ENCODE assay signal across 19 cellular contexts in genomic region chr3:175358935-175359334, GRCh38.
A peak's percentile ranks its signal among the peaks of the same experiment; 100 is the strongest.
DNase-seq lines count a peak whose midpoint lies in the region; ATAC-seq, FAIRE-seq and TF ChIP-seq lines count a peak whose summit lies in the region.
"Had no signal": no experiment of that assay in that cellular context is flagged by ENCODE, and none has a peak within 500 bp of the region (broad histone marks: within the 10 kb centered on the region; RNA-seq: fewer than 3 reads in every experiment).

No MANE protein-coding gene starts in this region.

- H4K8ac ChIP-seq in IMR-90 (ENCODE audit: low read depth in 2 of 2, low read length in 2 of 2), result no peak overlapping the region

- H3K9me3 ChIP-seq in IMR-90 (ENCODE audit: control insufficient read depth, insufficient read depth, low read length) (no peaks in the 10 kb centered on the region), K562 (replicated peaks; ENCODE audit: control insufficient read depth, insufficient read depth, low read depth, low read length) (peaks cover 1% of the 10 kb centered on the region; the same call in 1 of the 2 replicates)
- H3K9me3 ChIP-seq: A549, Caco-2 had no signal

- no peak overlapping the region for H2BK5ac ChIP-seq in IMR-90 (ENCODE audit: low read depth, low read length, poor library complexity, severe bottlenecking)

- no peak overlapping the region for H3K4me3 ChIP-seq in IMR-90 (ENCODE audit: insufficient read depth, low read depth, low read length)
- no peak overlapping the region for H3K4me3 ChIP-seq in K562
- H3K4me3 ChIP-seq: A549; BLaER1 treated with 17β-estradiol and CSF1 and Interleukin-3, amounts not matched to agents 10 nM and 100 nM had no signal

- CTCF ChIA-PET in IMR-90 (lab: Yijun Ruan, JAX) (no interaction called here), K562 (lab: Yijun Ruan, JAX; ENCODE audit: low intra/inter-chr PET ratio) (no interaction called here)

- H3K9ac ChIP-seq in IMR-90 (ENCODE audit: low read depth, low read length) (no peak overlapping the region), K562 (ENCODE audit: insufficient read depth in 1 of 2, low read depth in 2 of 2, low read length in 2 of 2) (no peak overlapping the region)
- H3K9ac ChIP-seq: BLaER1 treated with 17β-estradiol and CSF1 and Interleukin-3, amounts not matched to agents 10 nM and 100 nM had no signal

- no peak overlapping the region for H3K27ac ChIP-seq in IMR-90 (ENCODE audit: insufficient read depth, low read length)
- no peak overlapping the region for H3K27ac ChIP-seq in K562 (ENCODE audit: extremely low read depth, low read depth, low read length)
- H3K27ac ChIP-seq: 22Rv1; A549; BLaER1 treated with 17β-estradiol and CSF1 and Interleukin-3, amounts not matched to agents 10 nM and 100 nM; C4-2B had no signal

- no peak for FAIRE-seq in K562 (lab: Jason Lieb, UNC)
- FAIRE-seq: A549, D721Med, GM12891 had no signal

- no peaks in the 10 kb centered on the region for H3K36me3 ChIP-seq in IMR-90 (ENCODE audit: control insufficient read depth, insufficient read depth, low read length)
- H3K36me3 ChIP-seq in K562 (ENCODE audit: control insufficient read depth, insufficient read depth, low read length), result no peaks in the 10 kb centered on the region
- H3K36me3 ChIP-seq: BLaER1 treated with 17β-estradiol and CSF1 and Interleukin-3, amounts not matched to agents 10 nM and 100 nM had no signal

- no peak overlapping the region for H3K23ac ChIP-seq in IMR-90 (ENCODE audit: low read depth, low read length)

- H3K4me1 ChIP-seq in IMR-90 (ENCODE audit: control insufficient read depth, insufficient read depth, low read length) (no peaks in the 10 kb centered on the region; the same call in none of the 2 replicates), K562 (replicated peaks in 1 of 2; ENCODE audit: control insufficient read depth in 2 of 2, insufficient read depth in 2 of 2, low read length in 2 of 2) (no peaks in the 10 kb centered on the region)
- H3K4me1 ChIP-seq: Caco-2 had no signal

- no peaks in the 10 kb centered on the region for H3K27me3 ChIP-seq in IMR-90 (ENCODE audit: control insufficient read depth, insufficient read depth, low read length)
- H3K27me3 ChIP-seq in K562 (ENCODE audit: control insufficient read depth in 2 of 2, insufficient read depth in 2 of 2, low read length in 2 of 2), result no peaks in the 10 kb centered on the region
- H3K27me3 ChIP-seq: BLaER1 treated with 17β-estradiol and CSF1 and Interleukin-3, amounts not matched to agents 10 nM and 100 nM had no signal

- TF ChIP-seq CTCF in IMR-90 (conservative IDR thresholded peaks at IDR 0.05; ENCODE audit: low read depth, low read length) (no peak), K562 (IDR thresholded peaks at IDR 0.05 in 2 of 3, conservative IDR thresholded peaks at IDR 0.05 in 1 of 3; ENCODE audit: insufficient read depth in 2 of 3, low read depth in 1 of 3, low read length in 3 of 3) (no peak)

- H2AK9ac ChIP-seq in IMR-90 (replicated peaks; ENCODE audit: low read depth, low read length, poor library complexity), result no peak overlapping the region

- no peaks in the 10 kb centered on the region for H3K79me1 ChIP-seq in IMR-90 (ENCODE audit: low read depth in 1 of 2, low read length in 2 of 2)

- TF ChIP-seq POLR2A in IMR-90 (IDR thresholded peaks at IDR 0.05; ENCODE audit: low read depth, low read length), result no peak
- TF ChIP-seq POLR2A in K562 (conservative IDR thresholded peaks at IDR 0.05), result no peak

- POLR2A ChIA-PET in IMR-90 (lab: Charles Lee; ENCODE audit: unreplicated experiment), result interaction anchor here (0.6 kb wide), 1 partner anchor 92 kb away, joined by 5 read pairs; no protein-coding TSS in a partner anchor
- POLR2A ChIA-PET in K562 (lab: Yijun Ruan, JAX), result no interaction called here

- no peak overlapping the region for H3K14ac ChIP-seq in IMR-90 (replicated peaks; ENCODE audit: low read depth, low read length)

- TF ChIP-seq RAD21 in IMR-90 (IDR thresholded peaks at IDR 0.05; ENCODE audit: low read length) (no peak), K562 (CRISPR knock-in tag; conservative IDR thresholded peaks at IDR 0.05 in 1 of 2, IDR thresholded peaks at IDR 0.05 in 1 of 2) (no peak)

- H2BK15ac ChIP-seq in IMR-90 (ENCODE audit: low read depth, low read length), result no peak overlapping the region

- intact Hi-C loops in IMR-90 (cut with micrococcal nuclease) (no loop called here), K562 (cut with micrococcal nuclease) (no loop called here)

- dilution Hi-C loops in IMR-90 (cut with HindIII; ENCODE audit: low sequenced_read_pairs, unreplicated experiment), result no loop called here

- no peak overlapping the region for H3K18ac ChIP-seq in IMR-90 (ENCODE audit: low read depth, low read length)

- H4K20me1 ChIP-seq in IMR-90 (ENCODE audit: insufficient read depth, low read length), result no peaks in the 10 kb centered on the region
- no peaks in the 10 kb centered on the region for H4K20me1 ChIP-seq in K562 (replicated peaks; ENCODE audit: control insufficient read depth, insufficient read depth, low read length)
- H4K20me1 ChIP-seq: BLaER1 treated with 17β-estradiol and CSF1 and Interleukin-3, amounts not matched to agents 10 nM and 100 nM had no signal

- no TSS peak for BruUV-seq in IMR-90 (replicated peaks; lab: Mats Ljungman, UMichigan)
- no TSS peak for BruUV-seq in K562 (replicated peaks; lab: Mats Ljungman, UMichigan)

- no peak for ATAC-seq in IMR-90 (ENCODE audit: low read depth)
- no peak for ATAC-seq in K562
- ATAC-seq in HG02970 (IDR thresholded peaks at IDR 0.05; ENCODE audit: low FRiP score, unreplicated experiment), result no peak
- ATAC-seq: A549; CD8-positive, alpha-beta T cell had no signal

- H3K79me2 ChIP-seq in K562 (ENCODE audit: control insufficient read depth, insufficient read depth, low read length), result no peaks in the 10 kb centered on the region

- no peak overlapping the region for H2AFZ ChIP-seq in IMR-90 (replicated peaks; ENCODE audit: low read length, poor library complexity)
- no peak overlapping the region for H2AFZ ChIP-seq in K562 (ENCODE audit: low read depth, low read length)

- H4K91ac ChIP-seq in IMR-90 (ENCODE audit: insufficient read depth, low read depth, low read length), result no peak overlapping the region

- in situ Hi-C loops in IMR-90 (cut with MboI; ENCODE audit: low sequenced_read_pairs) (no loop called here), K562 (cut with MboI) (no loop called here)

- no peak overlapping the region for H4K5ac ChIP-seq in IMR-90 (ENCODE audit: low read depth, low read length)

- H3K9me1 ChIP-seq in IMR-90 (ENCODE audit: insufficient read depth, low read length) (no peaks in the 10 kb centered on the region), K562 (ENCODE audit: control insufficient read depth, insufficient read depth, low read length) (no peaks in the 10 kb centered on the region)

- DNase-seq in NCI-H1105 treated with DMSO at 0.1 percent for 48 hours (lab: John Stamatoyannopoulos, UW) (peak; percentile 46), NCI-H1105 (lab: John Stamatoyannopoulos, UW) (no peak), IMR-90 (no peak), K562 (ENCODE audit: extremely low read depth in 1 of 4, low spot score in 3 of 4) (no peak), NCI-H446 treated with DMSO at 0.1 percent for 48 hours (lab: John Stamatoyannopoulos, UW) (no peak)
- DNase-seq: AML-193; Caco-2; Calu3; CD4-positive, alpha-beta T cell; CD8-positive, alpha-beta T cell; DMS79 treated with DMSO at 0.1 percent for 48 hours; GF-D8 had no signal

- H3K4ac ChIP-seq in IMR-90 (ENCODE audit: low read depth, low read length), result no peak overlapping the region

- H3K4me2 ChIP-seq in IMR-90 (ENCODE audit: low read depth, low read length), result no peak overlapping the region
- no peak overlapping the region for H3K4me2 ChIP-seq in K562 (ENCODE audit: insufficient read depth, low read length)
- H3K4me2 ChIP-seq: A549; BLaER1 treated with 17β-estradiol and CSF1 and Interleukin-3, amounts not matched to agents 10 nM and 100 nM had no signal

- no peak overlapping the region for H2BK120ac ChIP-seq in IMR-90 (ENCODE audit: low read depth, low read length)

- H3K56ac ChIP-seq in IMR-90 (ENCODE audit: extremely low read depth, insufficient read depth, low read length), result no peak overlapping the region

- no peak overlapping the region for H2AK5ac ChIP-seq in IMR-90 (ENCODE audit: low read depth, low read length)

- no peak overlapping the region for H2BK20ac ChIP-seq in IMR-90 (ENCODE audit: low read depth, low read length)

- TF ChIP-seq EP300 in K562 (IDR thresholded peaks at IDR 0.05; ENCODE audit: low read length), result no peak

TF ChIP-seq in IMR-90, 13 proteins besides CTCF, POLR2A, EP300 and RAD21:
- TF ChIP-seq USF2 (IDR thresholded peaks at IDR 0.05; ENCODE audit: low read depth, low read length) (no peak), CEBPB (IDR thresholded peaks at IDR 0.05; ENCODE audit: low read depth, low read length) (peak; percentile 84), RCOR1 (IDR thresholded peaks at IDR 0.05; ENCODE audit: insufficient replicate concordance, low read length) (no peak), MAZ (IDR thresholded peaks at IDR 0.05; ENCODE audit: borderline replicate concordance, low read depth, low read length) (no peak)

TF ChIP-seq in K562, 482 proteins besides CTCF, POLR2A, EP300 and RAD21:
- peak; percentile 47; the same call in 1 of the 2 replicates for TF ChIP-seq CEBPB (tag; IDR thresholded peaks at IDR 0.05)
- no peak for TF ChIP-seq TRIM25 (IDR thresholded peaks at IDR 0.05; ENCODE audit: borderline replicate concordance)
- TF ChIP-seq CEBPG (CRISPR knock-in tag; IDR thresholded peaks at IDR 0.05), result no peak
- peak in 1 of 2 experiments; percentile 72; a peak in 2 of 4 replicates for TF ChIP-seq CEBPG (tag; conservative IDR thresholded peaks at IDR 0.05 in 1 of 2, IDR thresholded peaks at IDR 0.05 in 1 of 2)
